In the genomic region with DNA sequence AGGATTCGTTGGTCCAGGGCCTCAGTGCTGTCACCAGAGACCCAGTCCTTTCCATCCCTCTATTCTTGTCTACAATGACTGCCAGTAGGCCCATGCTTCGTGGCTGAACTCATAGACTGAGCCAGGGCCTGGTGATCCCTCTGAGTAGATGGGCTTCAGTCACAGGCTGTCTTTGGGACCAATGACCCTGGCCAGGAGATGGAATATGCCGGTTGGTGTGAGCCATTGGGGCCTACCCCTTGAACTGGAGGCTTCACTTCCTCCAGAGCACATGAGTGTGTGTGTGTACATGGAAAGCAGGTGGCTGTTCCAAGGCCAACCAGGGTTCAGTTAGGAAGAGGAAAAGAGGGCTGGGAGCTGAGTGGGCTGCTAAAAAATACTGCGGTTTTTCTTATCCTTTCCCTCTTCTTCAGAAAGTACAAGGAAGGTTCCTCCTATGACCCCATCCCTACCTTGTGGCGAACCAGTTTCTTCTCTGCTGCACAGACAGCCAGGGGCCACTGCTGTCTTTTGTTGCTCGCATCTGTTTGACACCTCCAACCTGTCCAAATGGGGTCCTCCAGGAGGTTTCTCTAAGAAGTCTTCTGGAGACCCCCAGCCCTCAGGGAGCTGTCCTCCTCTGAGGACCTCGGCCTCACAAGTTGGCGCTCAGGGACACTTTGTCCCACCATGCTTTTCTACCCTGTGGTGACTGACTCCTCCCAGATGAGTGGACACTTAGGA, we compare ENCODE assay signal across 19 cellular contexts. TPM values are rescaled to one million over a fixed set of nuclear protein-coding genes. Genes with fewer than 3 reads are reported as not detected.
DNase-seq lines count a peak whose midpoint lies in the region; ATAC-seq and TF ChIP-seq lines count a peak whose summit lies in the region.
"Had no signal": no experiment of that assay in that cellular context is flagged by ENCODE, and none has a peak within 500 bp of the region (broad histone marks: within the 10 kb centered on the region; RNA-seq: fewer than 3 reads in every experiment).

No MANE protein-coding gene starts in this region.

- no peak for TF ChIP-seq CTCF in heart right ventricle (IDR thresholded peaks at IDR 0.05)
- no peak for TF ChIP-seq CTCF in coronary artery (IDR thresholded peaks at IDR 0.05)
- no peak for TF ChIP-seq CTCF in vagina (IDR thresholded peaks at IDR 0.05)

- 90 to 91% methylated on average over 8 of the region's 8 CpGs for WGBS in heart right ventricle, 2 donors

- H3K36me3 ChIP-seq in heart right ventricle = no peaks in the 10 kb centered on the region
- no peaks in the 10 kb centered on the region for H3K36me3 ChIP-seq in vagina
- H3K36me3 ChIP-seq: BLaER1 treated with 17β-estradiol and CSF1 and Interleukin-3, amounts not matched to agents 10 nM and 100 nM; HAP-1 had no signal

- H3K4me3 ChIP-seq in heart right ventricle = no peak overlapping the region
- H3K4me3 ChIP-seq in coronary artery = no peak overlapping the region
- no peak overlapping the region for H3K4me3 ChIP-seq in vagina
- H3K4me3 ChIP-seq: BLaER1 treated with 17β-estradiol and CSF1 and Interleukin-3, amounts not matched to agents 10 nM and 100 nM; HAP-1 had no signal

- H3K27me3 ChIP-seq in heart right ventricle (peaks cover 0 to 8% (median 0%) of the 10 kb centered on the region in 7 donors), vagina (no peaks in the 10 kb centered on the region)
- H3K27me3 ChIP-seq: BLaER1 treated with 17β-estradiol and CSF1 and Interleukin-3, amounts not matched to agents 10 nM and 100 nM had no signal

- intact Hi-C loops in cardiac septum (cut with DNase I) (no loop called here), heart right ventricle (cut with DNase I) (no loop called here), vagina (cut with DNase I) (no loop called here)

- no peak for TF ChIP-seq POLR2A in vagina (IDR thresholded peaks at IDR 0.05)
- no peak for TF ChIP-seq POLR2A in GM18505 (IDR thresholded peaks at IDR 0.05; ENCODE audit: borderline replicate concordance, extremely low read depth, insufficient read depth, insufficient read length)

- H3K27ac ChIP-seq in heart right ventricle (no peak overlapping the region), coronary artery (no peak overlapping the region), vagina (no peak overlapping the region)
- H3K27ac ChIP-seq: BLaER1 treated with 17β-estradiol and CSF1 and Interleukin-3, amounts not matched to agents 10 nM and 100 nM; HL-60 had no signal

- H3K9me3 ChIP-seq in heart right ventricle (no peaks in the 10 kb centered on the region), vagina (no peaks in the 10 kb centered on the region)
- H3K9me3 ChIP-seq: BLaER1 treated with 17β-estradiol and CSF1 and Interleukin-3, amounts not matched to agents 10 nM and 100 nM; HAP-1 had no signal

- no peaks in the 10 kb centered on the region for H3K4me1 ChIP-seq in heart right ventricle
- no peaks in the 10 kb centered on the region for H3K4me1 ChIP-seq in vagina
- H3K4me1 ChIP-seq: HAP-1 had no signal

- DNase-seq in cardiac septum (ENCODE audit: low spot score) = peak; percentile 66
- no peak for DNase-seq in heart right ventricle
- peak; percentile 54 for DNase-seq in coronary artery (ENCODE audit: low spot score)
- DNase-seq in mesenteric fat pad (ENCODE audit: low spot score) = peak; percentile 74
- peak; percentile 61 to 76 for DNase-seq in vagina (ENCODE audit: extremely low spot score in 2 of 2)
- no peak for DNase-seq in amniotic stem cell (lab: John Stamatoyannopoulos, UW)
- DNase-seq: Calu3; CD8-positive, alpha-beta T cell; DMS79 treated with DMSO at 0.1 percent for 48 hours; GM23248; IMR-90 had no signal

- ATAC-seq in heart right ventricle (no peak), GM18505 (IDR thresholded peaks at IDR 0.05; ENCODE audit: unreplicated experiment) (no peak), HG03139 (IDR thresholded peaks at IDR 0.05; ENCODE audit: unreplicated experiment) (no peak)
- ATAC-seq: CD8-positive, alpha-beta T cell had no signal

RNA-seq across cellular contexts. Expression of gene ADRA2A, which starts 36.6 kb away (rescaled TPM):
- total RNA-seq in cardiac septum = 1.1 TPM
- total RNA-seq in heart right ventricle = 1 to 10 TPM in 2 of 10 donors, under 1 TPM in 8; 0.32 to 1.4 (median 0.66) TPM
- under 1 TPM; 0.29 to 0.78 TPM for polyA plus RNA-seq in heart right ventricle
- 187 TPM for total RNA-seq in mesenteric fat pad
- 14.2 TPM for total RNA-seq in vagina
- total RNA-seq: A172; B cell; CD8-positive, alpha-beta T cell; H4; IMR-90 had no signal
- polyA plus RNA-seq: IMR-90 had no signal

Comparison
In these comparisons a context has a peak if more than half of its experiments do, and no peak if none do; other contexts are left out.
1. DNase-seq: peak in cardiac septum (single experiment), coronary artery (single experiment), mesenteric fat pad (single experiment) and vagina (2 of 2); none in heart right ventricle (0 of 2) and amniotic stem cell (single experiment).
2. RNA of gene ADRA2A, which starts 36.6 kb away (total RNA-seq): 187 TPM in mesenteric fat pad (single experiment); 14.2 TPM in vagina (single experiment), 1.1 TPM in cardiac septum (single experiment) and 0.32 to 1.4 TPM in heart right ventricle; every median in the first group is over 10 times any median in the second.